16 cellular contexts compared by ENCODE assay signal in genomic region chr3:113498221-113499005, GRCh38. TPM values are rescaled to one million over a fixed set of nuclear protein-coding genes. Genes with fewer than 3 reads are reported as not detected.
DNase-seq lines count a peak whose midpoint lies in the region; ATAC-seq, FAIRE-seq and TF ChIP-seq lines count a peak whose summit lies in the region.
"Had no signal": no experiment of that assay in that cellular context is flagged by ENCODE, and none has a peak within 500 bp of the region (broad histone marks: within the 10 kb centered on the region; RNA-seq: fewer than 3 reads in every experiment).

No MANE protein-coding gene starts in this region.

- H3K4me1 Mint-ChIP-seq in CD14-positive monocyte (peaks cover 2% of the 10 kb centered on the region), neural progenitor cell (no peaks in the 10 kb centered on the region)
- H3K4me1 Mint-ChIP-seq: memory B cell had no signal

- H3K27ac Mint-ChIP-seq in CD14-positive monocyte (no peak overlapping the region), neural progenitor cell (no peak overlapping the region)
- H3K27ac Mint-ChIP-seq: activated CD4-positive, alpha-beta memory T cell treated with anti-CD3 and anti-CD28 coated beads for 36 hours; memory B cell had no signal

- H3K9me3 Mint-ChIP-seq in CD14-positive monocyte (no peaks in the 10 kb centered on the region), neural progenitor cell (no peaks in the 10 kb centered on the region)
- H3K9me3 Mint-ChIP-seq: activated CD4-positive, alpha-beta memory T cell treated with anti-CD3 and anti-CD28 coated beads for 36 hours; memory B cell had no signal

- no peak for TF ChIP-seq EP300 in A549 (IDR thresholded peaks at IDR 0.05)

- H3K4me2 ChIP-seq in A549 (peak overlapping the region; percentile 45), hepatocyte (no peak overlapping the region), neural progenitor cell (no peak overlapping the region)

- H3K4me3 Mint-ChIP-seq in CD14-positive monocyte = no peak overlapping the region
- no peak overlapping the region for H3K4me3 Mint-ChIP-seq in neural progenitor cell
- H3K4me3 Mint-ChIP-seq: activated CD4-positive, alpha-beta memory T cell treated with anti-CD3 and anti-CD28 coated beads for 36 hours; memory B cell had no signal

- peak overlapping the region; percentile 58 to 65 for H3K27ac ChIP-seq in A549
- peak overlapping the region; percentile 52 for H3K27ac ChIP-seq in hepatocyte
- no peak overlapping the region for H3K27ac ChIP-seq in neural progenitor cell
- H3K27ac ChIP-seq: foreskin keratinocyte had no signal

- intact Hi-C loops in CD14-positive monocyte (cut with micrococcal nuclease) = loop anchor here in 1 of 2 donors (5.0 to 10.0 kb wide), 2 partner anchors 76 to 129 kb away; no protein-coding TSS in a partner anchor

- H3K4me3 ChIP-seq in A549 (no peak overlapping the region), astrocyte of the cerebellum (ENCODE audit: low read depth, low read length) (no peak overlapping the region), hepatocyte (no peak overlapping the region), neural progenitor cell (no peak overlapping the region)

- no peaks in the 10 kb centered on the region for H3K9me2 ChIP-seq in hepatocyte (replicated peaks; ENCODE audit: insufficient read depth)

- H3K27me3 Mint-ChIP-seq in CD14-positive monocyte (ENCODE audit: low read depth in 3 of 3) (peaks cover 0 to 3% (median 2%) of the 10 kb centered on the region in 3 donors), neural progenitor cell (ENCODE audit: insufficient read depth, low read depth) (no peaks in the 10 kb centered on the region)
- H3K27me3 Mint-ChIP-seq: activated CD4-positive, alpha-beta memory T cell treated with anti-CD3 and anti-CD28 coated beads for 36 hours; memory B cell had no signal

- H3K4me1 ChIP-seq in A549 (peaks cover 25% of the 10 kb centered on the region), hepatocyte (ENCODE audit: insufficient read depth) (no peaks in the 10 kb centered on the region), neural progenitor cell (no peaks in the 10 kb centered on the region)
- H3K4me1 ChIP-seq: foreskin keratinocyte had no signal

- H2AFZ ChIP-seq in hepatocyte = no peak overlapping the region
- no peak overlapping the region for H2AFZ ChIP-seq in neural progenitor cell (replicated peaks)

- H3K36me3 Mint-ChIP-seq in CD14-positive monocyte = peaks cover 21 to 32% of the 10 kb centered on the region in 2 donors
- H3K36me3 Mint-ChIP-seq in neural progenitor cell = peaks cover 6% of the 10 kb centered on the region

- TF ChIP-seq POLR2A in A549 (IDR thresholded peaks at IDR 0.05; ENCODE audit: low read length) = no peak

- H3K79me2 ChIP-seq in hepatocyte (no peaks in the 10 kb centered on the region), neural progenitor cell (ENCODE audit: low read depth) (no peaks in the 10 kb centered on the region)

- H3F3A ChIP-seq in neural progenitor cell (ENCODE audit: low read depth) = peaks cover 5% of the 10 kb centered on the region

- CTCF ChIA-PET in A549 (lab: Yijun Ruan, JAX) = interaction anchor here (0.7 to 5.0 kb wide), 9 partner anchors 9 to 451 kb away, joined by 3 to 62 read pairs (median 5); partner anchors contain the start of gene SPICE1

- POLR2A ChIA-PET in A549 (lab: Yijun Ruan, JAX) = interaction anchor here (3.9 kb wide), 1 partner anchor 17 kb away, joined by 38 read pairs; the partner anchor contains the start of gene SPICE1

- peak in 1 of 2 experiments; percentile 62 for DNase-seq in A549 (ENCODE audit: low read depth in 1 of 2, low spot score in 1 of 2)
- peak; percentile 55 for DNase-seq in H4 (ENCODE audit: low spot score)
- DNase-seq in astrocyte of the cerebellum (ENCODE audit: low read depth) = peak; percentile 24
- DNase-seq in hepatocyte (ENCODE audit: low spot score) = no peak
- DNase-seq in CD14-positive monocyte (ENCODE audit: low spot score) = no peak
- DNase-seq in neural progenitor cell (ENCODE audit: low spot score) = no peak
- no peak for DNase-seq in UCSD-AML1 (lab: John Stamatoyannopoulos, UW; ENCODE audit: unreplicated experiment)
- DNase-seq: activated CD4-positive, alpha-beta memory T cell treated with anti-CD3 and anti-CD28 coated beads for 36 hours; activated naive CD4-positive, alpha-beta T cell treated with Interleukin-2 at 50 U/mL for 16 hours; KG1; NCI-H748 treated with DMSO at 0.1 percent for 48 hours; occipital lobe; T1000 had no signal

- WGBS in A549 (ENCODE audit: missing lambda C conversion rate) = 49% methylated on average over 5 of the region's 5 CpGs
- WGBS in hepatocyte (ENCODE audit: low lambda C conversion rate, missing lambda C conversion rate) = 79% methylated on average over 5 of the region's 5 CpGs

- TF ChIP-seq CTCF in A549 (IDR thresholded peaks at IDR 0.05) = no peak
- TF ChIP-seq CTCF in astrocyte of the cerebellum (IDR thresholded peaks at IDR 0.05; ENCODE audit: low read depth, low read length, missing control alignments) = no peak
- TF ChIP-seq CTCF in hepatocyte (IDR thresholded peaks at IDR 0.05; ENCODE audit: poor library complexity) = no peak
- TF ChIP-seq CTCF in CD14-positive monocyte (IDR thresholded peaks at IDR 0.05) = no peak
- no peak for TF ChIP-seq CTCF in neural progenitor cell (IDR thresholded peaks at IDR 0.05)

- ATAC-seq in A549 = peak in 1 of 2 experiments; percentile 70; a peak in 4 of 6 replicates
- ATAC-seq in GM18511 (IDR thresholded peaks at IDR 0.05; ENCODE audit: unreplicated experiment) = no peak
- ATAC-seq: foreskin keratinocyte had no signal

- H3K27me3 ChIP-seq in hepatocyte = no peaks in the 10 kb centered on the region
- no peaks in the 10 kb centered on the region for H3K27me3 ChIP-seq in neural progenitor cell
- H3K27me3 ChIP-seq: foreskin keratinocyte had no signal

- in situ Hi-C loops in astrocyte of the cerebellum (cut with HindIII; ENCODE audit: low sequenced_read_pairs) = no loop called here

- no peak for TF ChIP-seq RAD21 in A549 (conservative IDR thresholded peaks at IDR 0.05 in 1 of 2, IDR thresholded peaks at IDR 0.05 in 1 of 2)

- H4K20me1 ChIP-seq in hepatocyte (ENCODE audit: insufficient read depth, poor library complexity, severe bottlenecking) (no peaks in the 10 kb centered on the region), neural progenitor cell (ENCODE audit: low read depth) (no peaks in the 10 kb centered on the region)

- H3K9me3 ChIP-seq in A549 (no peaks in the 10 kb centered on the region), hepatocyte (ENCODE audit: low read depth) (no peaks in the 10 kb centered on the region), neural progenitor cell (ENCODE audit: low read depth) (no peaks in the 10 kb centered on the region)

- H3K36me3 ChIP-seq in hepatocyte (replicated peaks; ENCODE audit: insufficient read depth, low read depth) = no peaks in the 10 kb centered on the region
- no peaks in the 10 kb centered on the region for H3K36me3 ChIP-seq in neural progenitor cell

- FAIRE-seq in A549 (lab: Jason Lieb, UNC) = peak; percentile 63

- no peak overlapping the region for H3K9ac ChIP-seq in neural progenitor cell

TF ChIP-seq in A549, 52 proteins besides CTCF, POLR2A, EP300 and RAD21:
- TF ChIP-seq NPAS2 (CRISPR knock-in tag; IDR thresholded peaks at IDR 0.05; ENCODE audit: borderline replicate concordance) (no peak), GATA3 (IDR thresholded peaks at IDR 0.05; ENCODE audit: borderline replicate concordance) (0 out of 2 replicates have a peak, but pooled peaks have one; percentile 41)

RNA-seq across cellular contexts. Expression of gene SPICE1, which starts 16.5 kb away (rescaled TPM):
- polyA plus RNA-seq in A549 (2011; rRNA removed) (13.2 and 16.1 TPM in 2 replicates), A549 (2017; fragmentation: RNase III; extraction: RNeasy Plus Mini Kit Qiagen cat#74134 plus additional on column Dnase treatment) (5.2 to 6.0 TPM (median 6.0 TPM) in 3 replicates), hepatocyte (8.2 and 11.7 TPM in 2 replicates), CD14-positive monocyte (1 to 10 TPM; 3.1 to 3.7 TPM)
- polyA plus RNA-seq in A549 (2012; cell fraction: cytosol; rRNA removed) = 3.0 and 3.8 TPM in 2 replicates
- polyA plus RNA-seq in A549 (2012; cell fraction: nucleus; rRNA removed) = 2.8 and 3.6 TPM in 2 replicates
- 11.6 and 12.0 TPM in 2 replicates for polyA minus RNA-seq in A549 (2011; rRNA and poly(A)+ RNA removed)
- total RNA-seq in H4 (2014; rRNA removed; shearing (Covaris generic)) = 9.5 and 18.9 TPM in 2 replicates
- total RNA-seq in hepatocyte (23.5 and 27.9 TPM in 2 replicates), neural progenitor cell (ENCODE audit: low replicate concordance) (35.2 and 48.6 TPM in 2 replicates)

RNA-seq across cellular contexts. Expression of gene SIDT1, which starts 33.9 kb away (rescaled TPM):
- polyA plus RNA-seq in A549 (2011; rRNA removed) (7.5 and 8.4 TPM in 2 replicates), A549 (2017; fragmentation: RNase III; extraction: RNeasy Plus Mini Kit Qiagen cat#74134 plus additional on column Dnase treatment) (0.25 to 0.43 TPM (median 0.25 TPM) in 3 replicates), hepatocyte (0.18 and 1.9 TPM in 2 replicates), CD14-positive monocyte (1 to 10 TPM; 4.0 to 7.1 TPM)
- 3.5 and 3.8 TPM in 2 replicates for polyA plus RNA-seq in A549 (2012; cell fraction: cytosol; rRNA removed)
- 9.6 and 13.9 TPM in 2 replicates for polyA plus RNA-seq in A549 (2012; cell fraction: nucleus; rRNA removed)
- polyA minus RNA-seq in A549 (2011; rRNA and poly(A)+ RNA removed) = 17.8 and 18.3 TPM in 2 replicates
- total RNA-seq in H4 (2014; rRNA removed; shearing (Covaris generic)) = not detected in 2 replicates
- total RNA-seq in hepatocyte (0.90 and 4.9 TPM in 2 replicates), neural progenitor cell (ENCODE audit: low replicate concordance) (not detected in 2 replicates)

RNA-seq across cellular contexts. Expression of gene CFAP44, which starts 57.1 kb away (rescaled TPM):
- polyA plus RNA-seq in A549 (2011; rRNA removed) = 9.4 and 11.3 TPM in 2 replicates
- polyA plus RNA-seq in A549 (2012; cell fraction: cytosol; rRNA removed) = 1.4 and 1.5 TPM in 2 replicates
- 6.0 and 11.2 TPM in 2 replicates for polyA plus RNA-seq in A549 (2012; cell fraction: nucleus; rRNA removed)
- 4.0 to 4.9 TPM (median 4.5 TPM) in 3 replicates for polyA plus RNA-seq in A549 (2017; fragmentation: RNase III; extraction: RNeasy Plus Mini Kit Qiagen cat#74134 plus additional on column Dnase treatment)
- 11.1 and 12.1 TPM in 2 replicates for polyA minus RNA-seq in A549 (2011; rRNA and poly(A)+ RNA removed)
- 0.41 and 0.91 TPM in 2 replicates for total RNA-seq in H4 (2014; rRNA removed; shearing (Covaris generic))
- 7.9 and 14.2 TPM in 2 replicates for total RNA-seq in hepatocyte
- polyA plus RNA-seq in hepatocyte = 2.2 and 4.1 TPM in 2 replicates
- polyA plus RNA-seq in CD14-positive monocyte = under 1 TPM in 1 of 2 donors, not detected in 1; 0.08 TPM
- 3.1 and 8.3 TPM in 2 replicates for total RNA-seq in neural progenitor cell (ENCODE audit: low replicate concordance)

Comparison
In these comparisons a context has a peak if more than half of its experiments do, and no peak if none do; other contexts are left out.
1. DNase-seq: peak in H4 (single experiment) and astrocyte of the cerebellum (single experiment); none in hepatocyte (single experiment), CD14-positive monocyte (single experiment), neural progenitor cell (single experiment) and UCSD-AML1 (single experiment).